ENCODE assay signal across 11 cellular contexts in genomic region chr1:24503870-24504523, GRCh38. TPM values are rescaled to one million over a fixed set of nuclear protein-coding genes. Genes with fewer than 3 reads are reported as not detected.
DNase-seq lines count a peak whose midpoint lies in the region; ATAC-seq, FAIRE-seq and TF ChIP-seq lines count a peak whose summit lies in the region.
"Had no signal": no experiment of that assay in that cellular context is flagged by ENCODE, and none has a peak within 500 bp of the region (broad histone marks: within the 10 kb centered on the region; RNA-seq: fewer than 3 reads in every experiment).

No MANE protein-coding gene starts in this region.

- H3K4me3 ChIP-seq in HepG2 (replicated peaks in 1 of 3; ENCODE audit: insufficient read depth in 1 of 3, low read depth in 2 of 3, low read length in 3 of 3): peak overlapping the region; percentile 71 to 84 (median 72)
- H3K4me3 ChIP-seq in right lobe of liver: no peak overlapping the region
- H3K4me3 ChIP-seq in K562: no peak overlapping the region
- peak overlapping the region; percentile 64 to 80 for H3K4me3 ChIP-seq in mucosa of rectum (ENCODE audit: low read length in 2 of 2)

- no TSS peak for BruUV-seq in HepG2 (replicated peaks; lab: Mats Ljungman, UMichigan)
- no TSS peak for BruUV-seq in K562 (replicated peaks; lab: Mats Ljungman, UMichigan)

- H3K9ac ChIP-seq in HepG2 (ENCODE audit: insufficient read depth, low read depth, low read length) (peak overlapping the region; percentile 81; the same call in 1 of the 2 replicates), K562 (ENCODE audit: insufficient read depth in 1 of 2, low read depth in 2 of 2, low read length in 2 of 2) (no peak overlapping the region), mucosa of rectum (ENCODE audit: low read depth in 1 of 2, low read length in 2 of 2) (peak overlapping the region in 1 of 2 donors; percentile 86)

- peaks cover 10% of the 10 kb centered on the region for H3K79me2 ChIP-seq in HepG2 (ENCODE audit: insufficient read depth, low read length)
- no peaks in the 10 kb centered on the region for H3K79me2 ChIP-seq in K562 (ENCODE audit: control insufficient read depth, insufficient read depth, low read length)

- POLR2A ChIA-PET in HepG2 (lab: Yijun Ruan, JAX): no interaction called here
- POLR2A ChIA-PET in K562 (lab: Yijun Ruan, JAX): interaction anchor here (0.8 kb wide), 1 partner anchor 41 kb away, joined by 3 read pairs; no protein-coding TSS in a partner anchor

- in situ Hi-C loops in HepG2 (cut with HindIII; ENCODE audit: extremely low pct_ligation_motif_present, low pct_unique_long_range_greater_than_20kb): no loop called here
- in situ Hi-C loops in K562 (cut with MboI): no loop called here

- no peak for ATAC-seq in HepG2
- ATAC-seq in right lobe of liver: no peak
- no peak for ATAC-seq in K562
- ATAC-seq in GM21717 (IDR thresholded peaks at IDR 0.05; ENCODE audit: unreplicated experiment): no peak
- ATAC-seq in HG03571 (IDR thresholded peaks at IDR 0.05; ENCODE audit: unreplicated experiment): no peak

- TF ChIP-seq RAD21 in HepG2 (CRISPR knock-in tag; IDR thresholded peaks at IDR 0.05) (no peak), K562 (CRISPR knock-in tag; conservative IDR thresholded peaks at IDR 0.05 in 1 of 2, IDR thresholded peaks at IDR 0.05 in 1 of 2) (no peak)

- FAIRE-seq in HepG2 (lab: Jason Lieb, UNC) (no peak), K562 (lab: Jason Lieb, UNC) (no peak)

- H3K9me1 ChIP-seq in K562 (ENCODE audit: control insufficient read depth, insufficient read depth, low read length): no peaks in the 10 kb centered on the region

- 43% methylated on average over 7 of the region's 7 CpGs for WGBS in HepG2 (ENCODE audit: low lambda C conversion rate)
- 68% methylated on average over 6 of the region's 7 CpGs for WGBS in right lobe of liver (ENCODE audit: insufficient coverage, low coverage, low lambda C conversion rate, missing lambda C conversion rate)
- WGBS in K562 (ENCODE audit: insufficient coverage, low coverage, missing lambda C conversion rate): 21% methylated on average over 7 of the region's 7 CpGs

- intact Hi-C loops in HepG2 (cut with micrococcal nuclease; ENCODE audit: unreplicated experiment): loop anchor here (5.0 to 10.0 kb wide), 2 partner anchors 53 to 89 kb away; partner anchors contain the start of genes NCMAP, NIPAL3 and STPG1
- intact Hi-C loops in right lobe of liver (cut with DNase I): no loop called here
- intact Hi-C loops in K562 (cut with micrococcal nuclease): loop anchor here (5.0 kb wide), 1 partner anchor 87 kb away; the partner anchor contains the start of gene NIPAL3

- no peak for TF ChIP-seq POLR2A in HepG2 (IDR thresholded peaks at IDR 0.05; ENCODE audit: insufficient read depth in 1 of 2, low read depth in 2 of 2, low read length in 2 of 2)
- no peak for TF ChIP-seq POLR2A in right lobe of liver (IDR thresholded peaks at IDR 0.05)
- no peak for TF ChIP-seq POLR2A in K562 (conservative IDR thresholded peaks at IDR 0.05)

- H3K27ac ChIP-seq in HepG2 (ENCODE audit: extremely low read length, insufficient read depth, low read length) (peak overlapping the region; percentile 33), right lobe of liver (no peak overlapping the region), K562 (ENCODE audit: extremely low read depth, low read depth, low read length) (no peak overlapping the region), mucosa of rectum (ENCODE audit: low read depth in 2 of 2, low read length in 2 of 2) (peak overlapping the region in 1 of 2 donors; percentile 61)

- H2AFZ ChIP-seq in HepG2 (ENCODE audit: low read length) (no peak overlapping the region), K562 (ENCODE audit: low read depth, low read length) (no peak overlapping the region)

- peaks cover 54% of the 10 kb centered on the region for H3K4me1 ChIP-seq in HepG2 (ENCODE audit: insufficient read depth, low read length)
- H3K4me1 ChIP-seq in right lobe of liver: peaks cover 0 to 6% (median 0%) of the 10 kb centered on the region in 4 donors
- H3K4me1 ChIP-seq in K562 (replicated peaks in 1 of 2; ENCODE audit: control insufficient read depth in 2 of 2, insufficient read depth in 2 of 2, low read length in 2 of 2): peaks cover 22% of the 10 kb centered on the region in 2 experiments
- peaks cover 11 to 19% of the 10 kb centered on the region in 2 donors for H3K4me1 ChIP-seq in mucosa of rectum (ENCODE audit: control insufficient read depth in 2 of 2, insufficient read depth in 2 of 2, low read length in 2 of 2)

- H3K9me3 ChIP-seq in HepG2 (ENCODE audit: low read length) (no peaks in the 10 kb centered on the region), right lobe of liver (no peaks in the 10 kb centered on the region), K562 (replicated peaks; ENCODE audit: control insufficient read depth, insufficient read depth, low read depth, low read length) (no peaks in the 10 kb centered on the region), mucosa of rectum (ENCODE audit: control insufficient read depth in 2 of 2, low read length in 2 of 2) (no peaks in the 10 kb centered on the region)

- TF ChIP-seq EP300 in HepG2 (IDR thresholded peaks at IDR 0.05; ENCODE audit: low read depth in 2 of 2, low read length in 2 of 2): no peak
- no peak for TF ChIP-seq EP300 in HepG2 (CRISPR knock-in tag; IDR thresholded peaks at IDR 0.05; ENCODE audit: borderline replicate concordance)
- no peak for TF ChIP-seq EP300 in K562 (IDR thresholded peaks at IDR 0.05; ENCODE audit: low read length)

- H3K4me2 ChIP-seq in HepG2 (ENCODE audit: low read depth, low read length) (peak overlapping the region; percentile 95), K562 (ENCODE audit: insufficient read depth, low read length) (no peak overlapping the region)

- CTCF ChIA-PET in HepG2 (lab: Yijun Ruan, JAX; ENCODE audit: low intra/inter-chr PET ratio, low total read pairs): no interaction called here
- CTCF ChIA-PET in K562 (lab: Yijun Ruan, JAX; ENCODE audit: low intra/inter-chr PET ratio): no interaction called here

- TF ChIP-seq CTCF in HepG2 (CRISPR knock-in tag; IDR thresholded peaks at IDR 0.05) (no peak), right lobe of liver (IDR thresholded peaks at IDR 0.05) (no peak), K562 (IDR thresholded peaks at IDR 0.05 in 2 of 3, conservative IDR thresholded peaks at IDR 0.05 in 1 of 3; ENCODE audit: insufficient read depth in 2 of 3, low read depth in 1 of 3, low read length in 3 of 3) (no peak)

- H3K27me3 ChIP-seq in HepG2 (ENCODE audit: control insufficient read depth in 1 of 2, insufficient read depth in 2 of 2, low read length in 2 of 2) (no peaks in the 10 kb centered on the region; a peak in 1 of 5 replicates), right lobe of liver (no peaks in the 10 kb centered on the region), K562 (ENCODE audit: control insufficient read depth in 2 of 2, insufficient read depth in 2 of 2, low read length in 2 of 2) (peaks cover 34 to 38% of the 10 kb centered on the region in 2 experiments), mucosa of rectum (ENCODE audit: control insufficient read depth in 2 of 2, insufficient read depth in 2 of 2, low read length in 2 of 2) (no peaks in the 10 kb centered on the region)

- no peak for DNase-seq in HepG2 (ENCODE audit: low spot score)
- DNase-seq in right lobe of liver: no peak
- DNase-seq in K562 (ENCODE audit: extremely low read depth in 1 of 4, low spot score in 3 of 4): no peak
- DNase-seq in HUDEP-2 (lab: John Stamatoyannopoulos, UW; ENCODE audit: unreplicated experiment in 76 of 76): no peak
- DNase-seq in LoVo (ENCODE audit: low spot score): no peak
- DNase-seq: dermis blood vessel endothelial cell, DMS79, NCI-H774 had no signal

- no peaks in the 10 kb centered on the region for H4K20me1 ChIP-seq in HepG2 (ENCODE audit: insufficient read depth, low read length)
- H4K20me1 ChIP-seq in K562 (replicated peaks; ENCODE audit: control insufficient read depth, insufficient read depth, low read length): 0 out of 2 replicates have a peak, but pooled peaks cover 3% of the 10 kb centered on the region

- H3K36me3 ChIP-seq in HepG2 (replicated peaks in 1 of 2; ENCODE audit: control insufficient read depth in 1 of 2, insufficient read depth in 2 of 2, low read length in 2 of 2): no peaks in the 10 kb centered on the region
- H3K36me3 ChIP-seq in right lobe of liver: no peaks in the 10 kb centered on the region
- H3K36me3 ChIP-seq in K562 (ENCODE audit: control insufficient read depth, insufficient read depth, low read length): no peaks in the 10 kb centered on the region
- H3K36me3 ChIP-seq in mucosa of rectum (ENCODE audit: control insufficient read depth in 2 of 2, insufficient read depth in 2 of 2, low read length in 2 of 2): no peaks in the 10 kb centered on the region

RNA-seq across cellular contexts. Expression of gene RCAN3, which starts 1.4 kb away (rescaled TPM):
- total RNA-seq in HepG2 (2016; rRNA removed; fragmentation: Illumina TruSeq; extraction: Trizol): 13.3 and 13.6 TPM in 2 replicates
- total RNA-seq in HepG2 (2016; cell fraction: cytosol; rRNA removed; fragmentation: Illumina TruSeq; extraction: Trizol; ENCODE audit: low read depth): 11.1 and 12.8 TPM in 2 replicates
- 12.7 and 13.1 TPM in 2 replicates for total RNA-seq in HepG2 (2016; cell fraction: insoluble cytoplasmic fraction; rRNA removed; fragmentation: Illumina TruSeq; extraction: Trizol)
- total RNA-seq in HepG2 (2016; cell fraction: membrane; rRNA removed; fragmentation: Illumina TruSeq; extraction: Trizol): 11.4 and 12.2 TPM in 2 replicates
- 6.8 and 7.8 TPM in 2 replicates for total RNA-seq in HepG2 (2016; cell fraction: nucleus; rRNA removed; fragmentation: Illumina TruSeq; extraction: Trizol)
- polyA plus RNA-seq in HepG2 (2011; rRNA removed): 10.9 and 12.2 TPM in 2 replicates
- polyA plus RNA-seq in HepG2 (2011; cell fraction: cytosol; rRNA removed): 7.5 and 10.9 TPM in 2 replicates
- 5.9 and 6.3 TPM in 2 replicates for polyA plus RNA-seq in HepG2 (2011; cell fraction: nucleus; rRNA removed)
- 8.9 and 12.1 TPM in 2 replicates for polyA plus RNA-seq in HepG2 (2012)
- 5.1 and 5.8 TPM in 2 replicates for polyA plus RNA-seq in HepG2 (2016; cell fraction: cytosol; fragmentation: Illumina TruSeq; extraction: Trizol; ENCODE audit: low read depth)
- polyA plus RNA-seq in HepG2 (2016; cell fraction: insoluble cytoplasmic fraction; fragmentation: Illumina TruSeq; extraction: Trizol; ENCODE audit: low read depth): 11.8 and 14.0 TPM in 2 replicates
- 9.8 and 11.1 TPM in 2 replicates for polyA plus RNA-seq in HepG2 (2016; cell fraction: membrane; fragmentation: Illumina TruSeq; extraction: Trizol; ENCODE audit: low read depth)
- 11.0 and 12.1 TPM in 2 replicates for polyA plus RNA-seq in HepG2 (2016; cell fraction: nucleus; fragmentation: Illumina TruSeq; extraction: Trizol; ENCODE audit: insufficient read depth, low read depth)
- polyA minus RNA-seq in HepG2 (2011; rRNA and poly(A)+ RNA removed; ENCODE audit: low replicate concordance): 5.6 and 20.2 TPM in 2 replicates
- 12.3 and 12.5 TPM in 2 replicates for polyA minus RNA-seq in HepG2 (2011; cell fraction: cytosol; rRNA and poly(A)+ RNA removed)
- 4.2 and 8.7 TPM in 2 replicates for polyA minus RNA-seq in HepG2 (2011; cell fraction: nucleus; rRNA and poly(A)+ RNA removed)
- total RNA-seq in right lobe of liver: 1 to 10 TPM; 1.2 to 3.1 (median 2.1) TPM
- total RNA-seq in K562 (2011; cell fraction: chromatin; rRNA removed; ENCODE audit: low replicate concordance): 0.09 and 0.51 TPM in 2 replicates
- total RNA-seq in K562 (2011; cell fraction: nucleolus; rRNA removed): under 0.01 TPM in 1 of 2 replicates, not detected in the other
- 0.23 and 0.37 TPM in 2 replicates for total RNA-seq in K562 (2011; cell fraction: nucleoplasm; rRNA removed)
- 0.24 and 1.4 TPM in 2 replicates for total RNA-seq in K562 (2014; rRNA removed)
- total RNA-seq in K562 (2014; rRNA removed; fragmentation: Illumina TruSeq; extraction: Trizol): 0.29 and 0.33 TPM in 2 replicates
- total RNA-seq in K562 (2015; rRNA removed; fragmentation: Illumina TruSeq; extraction: Trizol): 0.26 and 0.43 TPM in 2 replicates
- 0.42 and 0.84 TPM in 2 replicates for total RNA-seq in K562 (2021)
- 0.07 and 0.45 TPM in 2 replicates for polyA plus RNA-seq in K562 (2011; rRNA removed)
- polyA plus RNA-seq in K562 (2011; cell fraction: cytosol; rRNA removed): 0.09 and 0.16 TPM in 2 replicates
- polyA plus RNA-seq in K562 (2011; cell fraction: nucleus; rRNA removed): 0.27 and 0.36 TPM in 2 replicates
- 0.58 and 0.69 TPM in 2 replicates for polyA plus RNA-seq in K562 (2012)
- 0.43 and 0.55 TPM in 2 replicates for polyA plus RNA-seq in K562 (2014; fragmentation: Illumina TruSeq; extraction: Trizol)
- under 1 TPM; 0.10 to 0.11 TPM for polyA plus RNA-seq in K562 (2014; fragmentation: Nextera tagmentation; extraction: Ambion mirVana)
- 0.23 and 1.4 TPM in 2 replicates for polyA plus RNA-seq in K562 (2014; rRNA removed)
- polyA minus RNA-seq in K562 (2011; rRNA and poly(A)+ RNA removed): 0.18 and 0.35 TPM in 2 replicates
- polyA minus RNA-seq in K562 (2011; cell fraction: cytosol; rRNA and poly(A)+ RNA removed): 1.4 TPM in 1 of 2 replicates, not detected in the other
- polyA minus RNA-seq in K562 (2011; cell fraction: nucleus; rRNA and poly(A)+ RNA removed): not detected in 2 replicates

RNA-seq across cellular contexts. Expression of gene NCMAP, which starts 51.9 kb away (rescaled TPM):
- total RNA-seq in HepG2 (2016; rRNA removed; fragmentation: Illumina TruSeq; extraction: Trizol) (2.7 and 2.9 TPM in 2 replicates), right lobe of liver (1 to 10 TPM in 3 of 6 experiments, under 1 TPM in 3; 0.81 to 2.6 (median 0.99) TPM), K562 (2014; rRNA removed) (not detected in 2 replicates), K562 (2014; rRNA removed; fragmentation: Illumina TruSeq; extraction: Trizol) (not detected in 2 replicates), K562 (2015; rRNA removed; fragmentation: Illumina TruSeq; extraction: Trizol) (not detected in 2 replicates), K562 (2021) (not detected in 2 replicates)
- total RNA-seq in HepG2 (2016; cell fraction: cytosol; rRNA removed; fragmentation: Illumina TruSeq; extraction: Trizol; ENCODE audit: low read depth): 1.1 and 1.7 TPM in 2 replicates
- total RNA-seq in HepG2 (2016; cell fraction: insoluble cytoplasmic fraction; rRNA removed; fragmentation: Illumina TruSeq; extraction: Trizol): 2.5 and 2.7 TPM in 2 replicates
- 3.6 and 4.1 TPM in 2 replicates for total RNA-seq in HepG2 (2016; cell fraction: membrane; rRNA removed; fragmentation: Illumina TruSeq; extraction: Trizol)
- 1.3 and 1.7 TPM in 2 replicates for total RNA-seq in HepG2 (2016; cell fraction: nucleus; rRNA removed; fragmentation: Illumina TruSeq; extraction: Trizol)
- polyA plus RNA-seq in HepG2 (2011; rRNA removed) (20.0 and 22.0 TPM in 2 replicates), K562 (2011; rRNA removed) (not detected in 2 replicates), K562 (2014; fragmentation: Illumina TruSeq; extraction: Trizol) (not detected in 2 replicates), K562 (2014; fragmentation: Nextera tagmentation; extraction: Ambion mirVana) (under 1 TPM in 1 of 2 experiments, not detected in 1; 0.03 TPM), K562 (2014; rRNA removed) (not detected in 2 replicates)
- 16.3 and 22.0 TPM in 2 replicates for polyA plus RNA-seq in HepG2 (2011; cell fraction: cytosol; rRNA removed)
- 6.2 and 8.2 TPM in 2 replicates for polyA plus RNA-seq in HepG2 (2011; cell fraction: nucleus; rRNA removed)
- 9.9 and 19.2 TPM in 2 replicates for polyA plus RNA-seq in HepG2 (2012)
- polyA plus RNA-seq in HepG2 (2016; cell fraction: cytosol; fragmentation: Illumina TruSeq; extraction: Trizol; ENCODE audit: low read depth): 1.1 and 1.6 TPM in 2 replicates
- 2.0 and 2.2 TPM in 2 replicates for polyA plus RNA-seq in HepG2 (2016; cell fraction: insoluble cytoplasmic fraction; fragmentation: Illumina TruSeq; extraction: Trizol; ENCODE audit: low read depth)
- 2.3 and 3.2 TPM in 2 replicates for polyA plus RNA-seq in HepG2 (2016; cell fraction: membrane; fragmentation: Illumina TruSeq; extraction: Trizol; ENCODE audit: low read depth)
- polyA plus RNA-seq in HepG2 (2016; cell fraction: nucleus; fragmentation: Illumina TruSeq; extraction: Trizol; ENCODE audit: insufficient read depth, low read depth): 2.1 and 2.3 TPM in 2 replicates
- 28.8 TPM in 1 of 2 replicates, not detected in the other for polyA minus RNA-seq in HepG2 (2011; rRNA and poly(A)+ RNA removed; ENCODE audit: low replicate concordance)
- polyA minus RNA-seq in HepG2 (2011; cell fraction: cytosol; rRNA and poly(A)+ RNA removed): 13.1 and 18.4 TPM in 2 replicates
- polyA minus RNA-seq in HepG2 (2011; cell fraction: nucleus; rRNA and poly(A)+ RNA removed): 6.2 and 9.0 TPM in 2 replicates
- not detected in 2 replicates for total RNA-seq in K562 (2011; cell fraction: chromatin; rRNA removed; ENCODE audit: low replicate concordance)
- total RNA-seq in K562 (2011; cell fraction: nucleolus; rRNA removed): not detected in 2 replicates
- total RNA-seq in K562 (2011; cell fraction: nucleoplasm; rRNA removed): not detected in 2 replicates
- 0.01 TPM in 1 of 2 replicates, not detected in the other for polyA plus RNA-seq in K562 (2011; cell fraction: cytosol; rRNA removed)
- not detected in 2 replicates for polyA plus RNA-seq in K562 (2011; cell fraction: nucleus; rRNA removed)
- 0.03 TPM in 1 of 2 replicates, not detected in the other for polyA plus RNA-seq in K562 (2012)
- not detected in 2 replicates for polyA minus RNA-seq in K562 (2011; rRNA and poly(A)+ RNA removed)
- polyA minus RNA-seq in K562 (2011; cell fraction: cytosol; rRNA and poly(A)+ RNA removed): not detected in 2 replicates
- polyA minus RNA-seq in K562 (2011; cell fraction: nucleus; rRNA and poly(A)+ RNA removed): not detected in 2 replicates
- total RNA-seq: dermis blood vessel endothelial cell had no signal

Comparison
In these comparisons a context has a peak if more than half of its experiments do, and no peak if none do; other contexts are left out.
1. H3K4me3 ChIP-seq: peak in HepG2 (3 of 3) and mucosa of rectum (2 of 2); none in right lobe of liver (0 of 3) and K562 (single experiment).
2. intact Hi-C loops: an anchor here in HepG2 (5.0 to 10.0 kb wide) and K562 (5.0 kb wide); none called in right lobe of liver.
3. Of the 241 proteins assayed by ChIP-seq in both HepG2 and K562: peak only in HepG2: HDAC1; only in K562: CBX2; in both: none; in neither: 238; mixed calls (peak in some experiments, not most) for 1.